In the genomic region with DNA sequence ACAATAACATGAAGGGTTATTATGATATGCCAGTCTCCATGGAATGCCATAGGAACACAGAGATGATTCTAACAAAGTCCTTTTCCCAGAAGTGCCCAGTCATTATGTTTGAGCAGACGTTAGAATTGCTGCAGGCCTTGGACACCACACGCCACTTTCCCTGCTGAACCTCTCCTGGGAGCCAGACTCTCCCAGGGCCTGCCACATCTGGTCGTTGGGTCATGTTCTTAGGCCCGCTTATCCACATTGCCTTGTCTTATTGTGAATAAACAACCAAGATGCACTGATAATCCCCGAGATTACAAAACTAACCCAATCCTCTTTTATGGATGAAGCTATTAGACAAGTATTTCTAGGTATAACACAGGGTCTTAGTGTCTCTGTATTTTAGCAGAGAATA, we compare ENCODE assay signal across 27 cellular contexts.
"Had no signal": no experiment of that assay in that cellular context is flagged by ENCODE, and none has a peak within 500 bp of the region (broad histone marks: within the 10 kb centered on the region; RNA-seq: fewer than 3 reads in every experiment).

No MANE protein-coding gene starts in this region.

- H3K27ac Mint-ChIP-seq: activated CD4-positive, alpha-beta T cell treated with anti-CD3 and anti-CD28 coated beads, Interleukin-2, amount 10 ng/mL, durations not matched to agents 24 days and 14 days; activated CD8-positive, alpha-beta T cell treated with anti-CD3 and anti-CD28 coated beads, Interleukin-2, amount 10 ng/mL, durations not matched to agents 7 days and 5 days; activated naive CD4-positive, alpha-beta T cell treated with anti-CD3 and anti-CD28 coated beads, Interleukin-2, amount 50 U/mL, for 24 hours; activated naive CD8-positive, alpha-beta T cell treated with anti-CD3 and anti-CD28 coated beads, Interleukin-2, amount 10 ng/mL, durations not matched to agents 7 days and 5 days; activated T-cell treated with anti-CD3 and anti-CD28 coated beads, Interleukin-2, amount 50 U/mL, for 24 hours; activated T-helper 2 cell treated with anti-CD3 and anti-CD28 coated beads, Interferon-gamma antibody, Interleukin-2, Interleukin-4, amounts not matched to agents 10 μg/mL and 5 μg/mL and 100 μg/mL, durations not matched to agents 14 hours and 24 hours and 36 hours had no signal

- H3K9me3 Mint-ChIP-seq: activated CD4-positive, alpha-beta T cell treated with anti-CD3 and anti-CD28 coated beads, Interleukin-2, amount 10 ng/mL, durations not matched to agents 24 days and 14 days; activated naive CD4-positive, alpha-beta T cell treated with anti-CD3 and anti-CD28 coated beads, Interleukin-2, amount 50 U/mL, for 24 hours; activated T-helper 2 cell treated with anti-CD3 and anti-CD28 coated beads, Interferon-gamma antibody, Interleukin-2, Interleukin-4, amounts not matched to agents 10 μg/mL and 5 μg/mL and 100 μg/mL, durations not matched to agents 14 hours and 24 hours and 36 hours; central memory CD8-positive, alpha-beta T cell had no signal

- H3K4me3 Mint-ChIP-seq: activated CD4-positive, alpha-beta T cell treated with anti-CD3 and anti-CD28 coated beads, Interleukin-2, amount 10 ng/mL, durations not matched to agents 24 days and 14 days; activated CD8-positive, alpha-beta T cell treated with anti-CD3 and anti-CD28 coated beads, Interleukin-2, amount 10 ng/mL, durations not matched to agents 7 days and 5 days; activated naive CD4-positive, alpha-beta T cell treated with anti-CD3 and anti-CD28 coated beads, Interleukin-2, amount 50 U/mL, for 24 hours; activated naive CD8-positive, alpha-beta T cell treated with anti-CD3 and anti-CD28 coated beads, Interleukin-2, amount 10 ng/mL, durations not matched to agents 7 days and 5 days; activated T-cell treated with anti-CD3 and anti-CD28 coated beads, Interleukin-2, amount 50 U/mL, for 24 hours; central memory CD8-positive, alpha-beta T cell had no signal

- DNase-seq: activated CD4-positive, alpha-beta T cell treated with anti-CD3 and anti-CD28 coated beads, Interleukin-2, amount 10 ng/mL, durations not matched to agents 24 days and 14 days; activated CD4-positive, alpha-beta T cell treated with anti-CD3 and anti-CD28 coated beads, Interleukin-2, amount 50 U/mL, for 48 hours; activated CD8-positive, alpha-beta T cell treated with anti-CD3 and anti-CD28 coated beads, Interleukin-2, amount 10 ng/mL, durations not matched to agents 7 days and 5 days; activated gamma-delta T cell; activated naive CD4-positive, alpha-beta T cell treated with Interleukin-2 at 50 U/mL for 16 hours; activated naive CD8-positive, alpha-beta T cell treated with anti-CD3 and anti-CD28 coated beads, Interleukin-2, amount 10 ng/mL, durations not matched to agents 7 days and 5 days; activated T-cell treated with anti-CD3 and anti-CD28 coated beads, Interleukin-2, amount 50 U/mL, for 24 hours; amygdala; NCI-H1048; NCI-H1105 treated with DMSO at 0.1 percent for 48 hours; NCI-H1436 treated with DMSO at 0.1 percent for 48 hours; NCI-H1694 treated with DMSO at 0.1 percent for 48 hours; NCI-H2029; NCI-H2171; NCI-H510A; NCI-H526 treated with DMSO at 0.1 percent for 48 hours; NCI-H774; Peyer's patch; RPMI8226; SHP77 treated with DMSO at 0.1 percent for 48 hours; T1000 had no signal

- H3K4me1 ChIP-seq: ascending aorta, Peyer's patch, SJSA1 had no signal

- H3K4me3 ChIP-seq: ascending aorta, cardiac muscle cell, Peyer's patch, SJSA1 had no signal

- H3K36me3 ChIP-seq: ascending aorta, cardiac muscle cell, Peyer's patch, SJSA1 had no signal

- H3K9me3 ChIP-seq: ascending aorta, Peyer's patch had no signal

- H3K36me3 Mint-ChIP-seq: activated naive CD8-positive, alpha-beta T cell treated with anti-CD3 and anti-CD28 coated beads, Interleukin-2, amount 10 ng/mL, durations not matched to agents 7 days and 5 days had no signal

- H3K27ac ChIP-seq: ascending aorta, cardiac muscle cell, Peyer's patch, SJSA1 had no signal

- H3K27me3 Mint-ChIP-seq: activated naive CD8-positive, alpha-beta T cell treated with anti-CD3 and anti-CD28 coated beads, Interleukin-2, amount 10 ng/mL, durations not matched to agents 7 days and 5 days; activated T-cell treated with anti-CD3 and anti-CD28 coated beads, Interleukin-2, amount 50 U/mL, for 24 hours; central memory CD8-positive, alpha-beta T cell had no signal

- H3K27me3 ChIP-seq: ascending aorta, cardiac muscle cell, Peyer's patch, SJSA1 had no signal

- H3K4me1 Mint-ChIP-seq: activated CD4-positive, alpha-beta T cell treated with anti-CD3 and anti-CD28 coated beads, Interleukin-2, amount 10 ng/mL, durations not matched to agents 24 days and 14 days; activated naive CD4-positive, alpha-beta T cell treated with anti-CD3 and anti-CD28 coated beads, Interleukin-2, amount 50 U/mL, for 24 hours; activated naive CD8-positive, alpha-beta T cell treated with anti-CD3 and anti-CD28 coated beads, Interleukin-2, amount 10 ng/mL, durations not matched to agents 7 days and 5 days; central memory CD8-positive, alpha-beta T cell had no signal

- ATAC-seq: activated CD8-positive, alpha-beta T cell treated with anti-CD3 and anti-CD28 coated beads, Interleukin-2, amount 10 ng/mL, durations not matched to agents 7 days and 5 days had no signal
